ENCODE assay signal across 17 cellular contexts in the genomic region with DNA sequence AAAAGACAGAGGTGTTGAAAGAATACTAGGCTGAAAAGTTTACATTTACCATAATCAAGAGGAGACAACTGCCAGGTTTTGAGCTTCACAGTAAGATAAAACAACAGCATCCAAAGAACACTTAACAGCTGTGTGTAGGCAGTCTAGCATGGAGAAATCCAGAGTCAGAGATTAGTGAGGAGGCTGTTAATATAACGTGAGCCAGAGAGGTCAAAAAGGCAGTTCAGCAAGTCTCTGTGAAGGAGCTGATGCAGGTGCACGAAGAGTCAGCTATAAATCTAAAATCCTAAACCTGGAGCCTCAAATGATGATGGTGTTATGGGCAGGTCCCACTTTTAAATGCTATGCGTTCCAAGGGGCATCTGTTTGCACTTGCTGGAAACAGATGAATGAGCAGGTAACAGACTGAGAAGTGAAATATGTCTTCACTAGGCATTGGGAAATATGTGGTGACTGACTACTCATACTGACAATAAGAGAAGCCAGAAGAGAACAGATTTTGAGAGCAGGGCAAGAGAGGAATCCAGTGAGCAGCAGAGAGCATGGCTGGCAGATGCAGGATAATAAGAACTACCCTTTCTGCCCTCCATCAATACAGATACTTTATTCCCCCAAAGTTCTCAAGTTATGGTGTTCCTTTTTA. TPM values are rescaled to one million over a fixed set of nuclear protein-coding genes. Genes with fewer than 3 reads are reported as not detected.
DNase-seq lines count a peak whose midpoint lies in the region; ATAC-seq and TF ChIP-seq lines count a peak whose summit lies in the region.
"Had no signal": no experiment of that assay in that cellular context is flagged by ENCODE, and none has a peak within 500 bp of the region (broad histone marks: within the 10 kb centered on the region; RNA-seq: fewer than 3 reads in every experiment).

No MANE protein-coding gene starts in this region.

- no peak overlapping the region for H2BK15ac ChIP-seq in IMR-90 (ENCODE audit: low read depth, low read length)

- H3K56ac ChIP-seq in IMR-90 (ENCODE audit: extremely low read depth, insufficient read depth, low read length) = no peak overlapping the region

- peaks cover 10% of the 10 kb centered on the region; the same call in 1 of the 2 replicates for H4K20me1 ChIP-seq in IMR-90 (ENCODE audit: insufficient read depth, low read length)

- dilution Hi-C loops in IMR-90 (cut with HindIII; ENCODE audit: low sequenced_read_pairs, unreplicated experiment) = no loop called here

- WGBS in IMR-90 (ENCODE audit: extremely low coverage in 2 of 2, insufficient read length in 1 of 2), 2 experiments = no CpG with 5 or more reads among the region's 3 CpGs

- H3K23ac ChIP-seq in IMR-90 (ENCODE audit: low read depth, low read length) = no peak overlapping the region

- H3K18ac ChIP-seq in IMR-90 (ENCODE audit: low read depth, low read length) = no peak overlapping the region

- H2BK120ac ChIP-seq in IMR-90 (ENCODE audit: low read depth, low read length) = no peak overlapping the region

- no TSS peak for BruUV-seq in IMR-90 (replicated peaks; lab: Mats Ljungman, UMichigan)

- H3K4me3 ChIP-seq in BE2C (ENCODE audit: low read depth, low read length) (peak overlapping the region; percentile 32), IMR-90 (ENCODE audit: insufficient read depth, low read depth, low read length) (no peak overlapping the region), epithelial cell of proximal tubule (ENCODE audit: low read depth, low read length) (no peak overlapping the region)
- H3K4me3 ChIP-seq: gastroesophageal sphincter, right lobe of liver, thoracic aorta had no signal

- CTCF ChIA-PET in IMR-90 (lab: Yijun Ruan, JAX) = interaction anchor here (0.6 kb wide), 1 partner anchor 24 kb away, joined by 3 read pairs; no protein-coding TSS in a partner anchor

- peaks cover 35% of the 10 kb centered on the region for H3K36me3 ChIP-seq in BE2C
- peaks cover 20% of the 10 kb centered on the region for H3K36me3 ChIP-seq in IMR-90 (ENCODE audit: control insufficient read depth, insufficient read depth, low read length)

- no peak overlapping the region for H3K9ac ChIP-seq in IMR-90 (ENCODE audit: low read depth, low read length)

- H4K8ac ChIP-seq in IMR-90 (ENCODE audit: low read depth in 2 of 2, low read length in 2 of 2) = no peak overlapping the region

- intact Hi-C loops in IMR-90 (cut with micrococcal nuclease) = no loop called here

- H2BK20ac ChIP-seq in IMR-90 (ENCODE audit: low read depth, low read length) = no peak overlapping the region

- POLR2A ChIA-PET in IMR-90 (lab: Charles Lee; ENCODE audit: unreplicated experiment) = no interaction called here

- no peak overlapping the region for H2BK5ac ChIP-seq in IMR-90 (ENCODE audit: low read depth, low read length, poor library complexity, severe bottlenecking)

- ATAC-seq in IMR-90 (ENCODE audit: low read depth) (peak; percentile 58), HG03159 (IDR thresholded peaks at IDR 0.05; ENCODE audit: unreplicated experiment) (no peak)
- ATAC-seq: activated T-cell treated with anti-CD3 and anti-CD28 coated beads, Interleukin-2, amount 50 U/mL, for 72 hours; gastroesophageal sphincter; Panc1; right lobe of liver had no signal

- H3K14ac ChIP-seq in IMR-90 (replicated peaks; ENCODE audit: low read depth, low read length) = no peak overlapping the region

- no peak overlapping the region for H4K91ac ChIP-seq in IMR-90 (ENCODE audit: insufficient read depth, low read depth, low read length)

- no peak overlapping the region for H3K27ac ChIP-seq in IMR-90 (ENCODE audit: insufficient read depth, low read length)
- H3K27ac ChIP-seq: gastroesophageal sphincter, right lobe of liver, thoracic aorta had no signal

- H2AK9ac ChIP-seq in IMR-90 (replicated peaks; ENCODE audit: low read depth, low read length, poor library complexity) = no peak overlapping the region

- H3K9me3 ChIP-seq in BE2C = no peaks in the 10 kb centered on the region
- H3K9me3 ChIP-seq in IMR-90 (ENCODE audit: control insufficient read depth, insufficient read depth, low read length) = no peaks in the 10 kb centered on the region
- H3K9me3 ChIP-seq: gastroesophageal sphincter, right lobe of liver, thoracic aorta had no signal

- H4K5ac ChIP-seq in IMR-90 (ENCODE audit: low read depth, low read length) = no peak overlapping the region

- no peak overlapping the region for H2AFZ ChIP-seq in IMR-90 (replicated peaks; ENCODE audit: low read length, poor library complexity)

- no peak overlapping the region for H3K4me2 ChIP-seq in IMR-90 (ENCODE audit: low read depth, low read length)

- TF ChIP-seq CTCF in BE2C (IDR thresholded peaks at IDR 0.05; ENCODE audit: low read depth, low read length) (no peak), IMR-90 (conservative IDR thresholded peaks at IDR 0.05; ENCODE audit: low read depth, low read length) (no peak), epithelial cell of proximal tubule (conservative IDR thresholded peaks at IDR 0.05; ENCODE audit: low read depth, low read length) (no peak)

- no peak overlapping the region for H3K4ac ChIP-seq in IMR-90 (ENCODE audit: low read depth, low read length)

- no peaks in the 10 kb centered on the region for H3K27me3 ChIP-seq in BE2C
- H3K27me3 ChIP-seq in IMR-90 (ENCODE audit: control insufficient read depth, insufficient read depth, low read length) = no peaks in the 10 kb centered on the region
- H3K27me3 ChIP-seq: gastroesophageal sphincter, right lobe of liver had no signal

- peaks cover 2% of the 10 kb centered on the region; the same call in 1 of the 2 replicates for H3K9me1 ChIP-seq in IMR-90 (ENCODE audit: insufficient read depth, low read length)

- peaks cover 7% of the 10 kb centered on the region; the same call in 1 of the 2 replicates for H3K4me1 ChIP-seq in BE2C
- H3K4me1 ChIP-seq in IMR-90 (ENCODE audit: control insufficient read depth, insufficient read depth, low read length) = 0 out of 2 replicates have a peak, but pooled peaks cover 4% of the 10 kb centered on the region
- H3K4me1 ChIP-seq: right lobe of liver had no signal

- in situ Hi-C loops in IMR-90 (cut with MboI; ENCODE audit: low sequenced_read_pairs) = no loop called here

- no peak for TF ChIP-seq POLR2A in IMR-90 (IDR thresholded peaks at IDR 0.05; ENCODE audit: low read depth, low read length)

- H3K79me1 ChIP-seq in IMR-90 (ENCODE audit: low read depth in 1 of 2, low read length in 2 of 2) = peaks cover 28 to 65% of the 10 kb centered on the region in 2 experiments

- no peak overlapping the region for H2AK5ac ChIP-seq in IMR-90 (ENCODE audit: low read depth, low read length)

- DNase-seq in BE2C (no peak), IMR-90 (peak; percentile 28), epithelial cell of proximal tubule (ENCODE audit: low read depth) (peak; percentile 38), kidney tubule cell (ENCODE audit: low spot score) (peak; percentile 38), NCI-H748 treated with DMSO at 0.1 percent for 48 hours (lab: John Stamatoyannopoulos, UW) (no peak), NCI-H510A (lab: John Stamatoyannopoulos, UW) (no peak), epidermal melanocyte (ENCODE audit: insufficient read length, low spot score) (no peak)
- DNase-seq: activated CD4-positive, alpha-beta T cell treated with anti-CD3 and anti-CD28 coated beads, Interleukin-2, amount 50 U/mL, for 4 hours; activated T-cell treated with anti-CD3 and anti-CD28 coated beads, Interleukin-2, amount 50 U/mL, for 72 hours; HCEC 1CT; mesenchymal stem cell; NCI-H526; right lobe of liver had no signal

- TF ChIP-seq RAD21 in IMR-90 (IDR thresholded peaks at IDR 0.05; ENCODE audit: low read length) = no peak

TF ChIP-seq in IMR-90, 13 proteins besides CTCF, POLR2A, EP300 and RAD21:
- TF ChIP-seq, protein P1, sequence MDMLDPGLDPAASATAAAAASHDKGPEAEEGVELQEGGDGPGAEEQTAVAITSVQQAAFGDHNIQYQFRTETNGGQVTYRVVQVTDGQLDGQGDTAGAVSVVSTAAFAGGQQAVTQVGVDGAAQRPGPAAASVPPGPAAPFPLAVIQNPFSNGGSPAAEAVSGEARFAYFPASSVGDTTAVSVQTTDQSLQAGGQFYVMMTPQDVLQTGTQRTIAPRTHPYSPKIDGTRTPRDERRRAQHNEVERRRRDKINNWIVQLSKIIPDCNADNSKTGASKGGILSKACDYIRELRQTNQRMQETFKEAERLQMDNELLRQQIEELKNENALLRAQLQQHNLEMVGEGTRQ (IDR thresholded peaks at IDR 0.05; ENCODE audit: low read depth, low read length) = no peak
- peak; percentile 12; the same call in 1 of the 2 replicates for TF ChIP-seq CEBPB (IDR thresholded peaks at IDR 0.05; ENCODE audit: low read depth, low read length)

RNA-seq across cellular contexts. Expression of gene APTX, which starts 8.7 kb away (rescaled TPM):
- polyA plus RNA-seq in BE2C (2012; ENCODE audit: insufficient read depth, insufficient read length, low read depth) = 43.6 TPM
- total RNA-seq in IMR-90 (2012; rRNA removed) = 34.2 and 45.3 TPM in 2 replicates
- polyA plus RNA-seq in IMR-90 (2012; rRNA removed) = 28.0 and 32.6 TPM in 2 replicates
- 7.8 and 18.7 TPM in 2 replicates for polyA plus RNA-seq in IMR-90 (2012; cell fraction: cytosol; rRNA removed)
- polyA plus RNA-seq in IMR-90 (2012; cell fraction: nucleus; rRNA removed; ENCODE audit: low replicate concordance) = 9.2 and 59.9 TPM in 2 replicates
- total RNA-seq in epithelial cell of proximal tubule = 20.9 and 39.8 TPM in 2 replicates

RNA-seq across cellular contexts. Expression of gene DNAJA1, which starts 32.4 kb away (rescaled TPM):
- polyA plus RNA-seq in BE2C (2012; ENCODE audit: insufficient read depth, insufficient read length, low read depth) = 159 TPM
- total RNA-seq in IMR-90 (2012; rRNA removed) = 59.5 and 109 TPM in 2 replicates
- 103 and 118 TPM in 2 replicates for polyA plus RNA-seq in IMR-90 (2012; rRNA removed)
- 19.8 and 46.7 TPM in 2 replicates for polyA plus RNA-seq in IMR-90 (2012; cell fraction: cytosol; rRNA removed)
- polyA plus RNA-seq in IMR-90 (2012; cell fraction: nucleus; rRNA removed; ENCODE audit: low replicate concordance) = 6.2 and 51.4 TPM in 2 replicates
- total RNA-seq in epithelial cell of proximal tubule = 149 and 227 TPM in 2 replicates

Comparison
In these comparisons a context has a peak if more than half of its experiments do, and no peak if none do; other contexts are left out.
1. DNase-seq: peak in IMR-90 (single experiment), epithelial cell of proximal tubule (single experiment) and kidney tubule cell (single experiment); none in BE2C (single experiment), NCI-H748 treated with DMSO at 0.1 percent for 48 hours (single experiment), NCI-H510A (single experiment) and epidermal melanocyte (single experiment).